ENCODE assay signal across 18 cellular contexts in the genomic region with DNA sequence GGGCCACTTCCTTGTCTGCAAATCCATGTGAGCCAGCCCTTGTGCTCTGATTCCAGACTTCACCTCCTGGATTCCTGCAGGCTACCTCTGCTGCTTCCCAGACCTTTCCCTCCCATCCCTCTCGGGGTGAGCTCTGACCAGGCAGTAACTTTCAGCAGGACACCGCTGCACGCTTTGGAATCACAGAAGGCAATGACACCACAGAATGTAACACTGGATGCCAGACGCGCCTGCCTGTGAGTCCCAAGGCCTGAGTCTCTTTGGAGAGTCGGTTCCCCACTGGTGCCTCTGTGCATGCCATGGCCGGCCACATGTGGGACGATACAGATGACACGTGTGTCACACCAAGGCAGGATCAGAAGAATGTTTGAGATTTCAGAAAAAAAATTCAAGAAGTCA.
DNase-seq lines count a peak whose midpoint lies in the region; ATAC-seq, FAIRE-seq and TF ChIP-seq lines count a peak whose summit lies in the region.
"Had no signal": no experiment of that assay in that cellular context is flagged by ENCODE, and none has a peak within 500 bp of the region (broad histone marks: within the 10 kb centered on the region; RNA-seq: fewer than 3 reads in every experiment).

No MANE protein-coding gene starts in this region.

- H3K36me3 Mint-ChIP-seq in nephron (ENCODE audit: low read depth), result no peaks in the 10 kb centered on the region

- intact Hi-C loops in tibial artery (cut with DNase I; ENCODE audit: low total_unique reads), result no loop called here

- peak in 1 of 2 donors; percentile 60 for DNase-seq in tibial artery
- DNase-seq in T-helper 9 cell, result no peak
- no peak for DNase-seq in GM12892 (ENCODE audit: insufficient read length)
- no peak for DNase-seq in Karpas-422
- DNase-seq: activated CD4-positive, alpha-beta T cell treated with anti-CD3 and anti-CD28 coated beads, Interleukin-2, amount 50 U/mL, for 48 hours; activated T-cell treated with anti-CD3 and anti-CD28 coated beads, Interleukin-2, amount 50 U/mL, for 1 hour; brain microvascular endothelial cell; NCI-H69; OCI-M1 had no signal

- H3K27ac ChIP-seq in HEK293 (ENCODE audit: extremely low read depth, low read depth, low read length), result no peak overlapping the region; the same call in 1 of the 2 replicates
- peak overlapping the region; percentile 90 to 91 for H3K27ac ChIP-seq in tibial artery
- H3K27ac ChIP-seq in Karpas-422 (ENCODE audit: low read length), result no peak overlapping the region

- no peak overlapping the region for H3K4me2 ChIP-seq in Karpas-422 (ENCODE audit: low read depth, low read length, poor library complexity, severe bottlenecking)

- ATAC-seq in esophagus mucosa (peak; percentile 24), GM21717 (IDR thresholded peaks at IDR 0.05; ENCODE audit: unreplicated experiment) (no peak)
- ATAC-seq: SK-N-SH treated with all-trans-retinoic acid at 6 μM for 48 hours had no signal

- H3K79me2 ChIP-seq in Karpas-422 (ENCODE audit: low read length), result no peaks in the 10 kb centered on the region

- H3K27me3 ChIP-seq in tibial artery (no peaks in the 10 kb centered on the region), Karpas-422 (ENCODE audit: low read length) (no peaks in the 10 kb centered on the region)
- H3K27me3 ChIP-seq: brain microvascular endothelial cell had no signal

- peaks cover 43% of the 10 kb centered on the region for H3K4me1 Mint-ChIP-seq in nephron

- H3K9ac ChIP-seq in Karpas-422 (ENCODE audit: low read length), result no peak overlapping the region

- H2AFZ ChIP-seq in Karpas-422 (ENCODE audit: low read length), result no peak overlapping the region

- peak overlapping the region in 1 of 3 experiments; percentile 46 for H3K4me3 Mint-ChIP-seq in nephron
- H3K4me3 Mint-ChIP-seq: activated naive CD8-positive, alpha-beta T cell; B cell had no signal

- H3K9me3 ChIP-seq in HEK293 (ENCODE audit: control insufficient read depth, insufficient read depth, low read depth, low read length), result no peaks in the 10 kb centered on the region
- no peaks in the 10 kb centered on the region for H3K9me3 ChIP-seq in tibial artery
- no peaks in the 10 kb centered on the region for H3K9me3 ChIP-seq in Karpas-422 (ENCODE audit: low read length)
- H3K9me3 ChIP-seq: psoas muscle had no signal

- H3K4me3 ChIP-seq in HEK293 (ENCODE audit: low read depth, low read length), result no peak overlapping the region
- no peak overlapping the region for H3K4me3 ChIP-seq in tibial artery
- H3K4me3 ChIP-seq in Karpas-422 (ENCODE audit: low read length), result no peak overlapping the region
- H3K4me3 ChIP-seq: psoas muscle had no signal

- no peaks in the 10 kb centered on the region for H3K9me3 Mint-ChIP-seq in nephron

- no peak for TF ChIP-seq POLR2A in GM12892 (IDR thresholded peaks at IDR 0.05; ENCODE audit: low read depth, low read length)

- no peak for FAIRE-seq in GM12892 (lab: Jason Lieb, UNC)
- FAIRE-seq: TTC549 had no signal

- H3K27ac Mint-ChIP-seq in nephron, result peak overlapping the region; percentile 61 to 98 (median 87)
- H3K27ac Mint-ChIP-seq: activated naive CD8-positive, alpha-beta T cell; B cell had no signal

- H3K9me2 ChIP-seq in Karpas-422 (replicated peaks; ENCODE audit: insufficient read depth, low read length), result no peaks in the 10 kb centered on the region

- CTCF ChIA-PET in HEK293 (lab: Yijun Ruan, JAX), result interaction anchor here (0.6 kb wide), 2 partner anchors 18 to 38 kb away, joined by 3 to 5 read pairs; no protein-coding TSS in a partner anchor

- H3K27me3 Mint-ChIP-seq in nephron (ENCODE audit: low read depth), result no peaks in the 10 kb centered on the region

- H3K36me3 ChIP-seq in HEK293 (ENCODE audit: control insufficient read depth in 2 of 2, insufficient read depth in 1 of 2, low read length in 2 of 2) (no peaks in the 10 kb centered on the region), tibial artery (no peaks in the 10 kb centered on the region), Karpas-422 (ENCODE audit: insufficient read depth, low read length) (no peaks in the 10 kb centered on the region)
- H3K36me3 ChIP-seq: brain microvascular endothelial cell had no signal

- no peak for TF ChIP-seq CTCF in HEK293 (tag by site-specific recombination; IDR thresholded peaks at IDR 0.05)
- no peak for TF ChIP-seq CTCF in nephron (IDR thresholded peaks at IDR 0.05; ENCODE audit: unreplicated experiment in 3 of 3)
- TF ChIP-seq CTCF in tibial artery (IDR thresholded peaks at IDR 0.05), result no peak

- H4K20me1 ChIP-seq in Karpas-422 (ENCODE audit: insufficient read depth, low read depth, low read length), result no peaks in the 10 kb centered on the region

- POLR2A ChIA-PET in HEK293 (lab: Yijun Ruan, JAX), result no interaction called here

- H3K4me1 ChIP-seq in HEK293 (ENCODE audit: control insufficient read depth, insufficient read depth, low read length) (peaks cover 6% of the 10 kb centered on the region), tibial artery (peaks cover 0 to 92% (median 60%) of the 10 kb centered on the region in 4 donors), Karpas-422 (ENCODE audit: low read length) (no peaks in the 10 kb centered on the region)

TF ChIP-seq in HEK293, 187 proteins besides CTCF, POLR2A, EP300 and RAD21:
- no peak for TF ChIP-seq REPIN1 (tag by site-specific recombination; IDR thresholded peaks at IDR 0.05; ENCODE audit: low read depth)
- TF ChIP-seq, protein P1, sequence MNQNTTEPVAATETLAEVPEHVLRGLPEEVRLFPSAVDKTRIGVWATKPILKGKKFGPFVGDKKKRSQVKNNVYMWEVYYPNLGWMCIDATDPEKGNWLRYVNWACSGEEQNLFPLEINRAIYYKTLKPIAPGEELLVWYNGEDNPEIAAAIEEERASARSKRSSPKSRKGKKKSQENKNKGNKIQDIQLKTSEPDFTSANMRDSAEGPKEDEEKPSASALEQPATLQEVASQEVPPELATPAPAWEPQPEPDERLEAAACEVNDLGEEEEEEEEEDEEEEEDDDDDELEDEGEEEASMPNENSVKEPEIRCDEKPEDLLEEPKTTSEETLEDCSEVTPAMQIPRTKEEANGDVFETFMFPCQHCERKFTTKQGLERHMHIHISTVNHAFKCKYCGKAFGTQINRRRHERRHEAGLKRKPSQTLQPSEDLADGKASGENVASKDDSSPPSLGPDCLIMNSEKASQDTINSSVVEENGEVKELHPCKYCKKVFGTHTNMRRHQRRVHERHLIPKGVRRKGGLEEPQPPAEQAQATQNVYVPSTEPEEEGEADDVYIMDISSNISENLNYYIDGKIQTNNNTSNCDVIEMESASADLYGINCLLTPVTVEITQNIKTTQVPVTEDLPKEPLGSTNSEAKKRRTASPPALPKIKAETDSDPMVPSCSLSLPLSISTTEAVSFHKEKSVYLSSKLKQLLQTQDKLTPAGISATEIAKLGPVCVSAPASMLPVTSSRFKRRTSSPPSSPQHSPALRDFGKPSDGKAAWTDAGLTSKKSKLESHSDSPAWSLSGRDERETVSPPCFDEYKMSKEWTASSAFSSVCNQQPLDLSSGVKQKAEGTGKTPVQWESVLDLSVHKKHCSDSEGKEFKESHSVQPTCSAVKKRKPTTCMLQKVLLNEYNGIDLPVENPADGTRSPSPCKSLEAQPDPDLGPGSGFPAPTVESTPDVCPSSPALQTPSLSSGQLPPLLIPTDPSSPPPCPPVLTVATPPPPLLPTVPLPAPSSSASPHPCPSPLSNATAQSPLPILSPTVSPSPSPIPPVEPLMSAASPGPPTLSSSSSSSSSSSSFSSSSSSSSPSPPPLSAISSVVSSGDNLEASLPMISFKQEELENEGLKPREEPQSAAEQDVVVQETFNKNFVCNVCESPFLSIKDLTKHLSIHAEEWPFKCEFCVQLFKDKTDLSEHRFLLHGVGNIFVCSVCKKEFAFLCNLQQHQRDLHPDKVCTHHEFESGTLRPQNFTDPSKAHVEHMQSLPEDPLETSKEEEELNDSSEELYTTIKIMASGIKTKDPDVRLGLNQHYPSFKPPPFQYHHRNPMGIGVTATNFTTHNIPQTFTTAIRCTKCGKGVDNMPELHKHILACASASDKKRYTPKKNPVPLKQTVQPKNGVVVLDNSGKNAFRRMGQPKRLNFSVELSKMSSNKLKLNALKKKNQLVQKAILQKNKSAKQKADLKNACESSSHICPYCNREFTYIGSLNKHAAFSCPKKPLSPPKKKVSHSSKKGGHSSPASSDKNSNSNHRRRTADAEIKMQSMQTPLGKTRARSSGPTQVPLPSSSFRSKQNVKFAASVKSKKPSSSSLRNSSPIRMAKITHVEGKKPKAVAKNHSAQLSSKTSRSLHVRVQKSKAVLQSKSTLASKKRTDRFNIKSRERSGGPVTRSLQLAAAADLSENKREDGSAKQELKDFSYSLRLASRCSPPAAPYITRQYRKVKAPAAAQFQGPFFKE (tag by site-specific recombination; IDR thresholded peaks at IDR 0.05; ENCODE audit: borderline replicate concordance), result no peak
- TF ChIP-seq ZIC2 (tag by site-specific recombination; IDR thresholded peaks at IDR 0.05), result 0 out of 2 replicates have a peak, but pooled peaks have one; percentile 18

Comparison
In these comparisons a context has a peak if more than half of its experiments do, and no peak if none do; other contexts are left out.
1. H3K27ac ChIP-seq: peak in tibial artery (2 of 2); none in HEK293 (single experiment) and Karpas-422 (single experiment).